7 cellular contexts compared by ENCODE assay signal in the genomic region with DNA sequence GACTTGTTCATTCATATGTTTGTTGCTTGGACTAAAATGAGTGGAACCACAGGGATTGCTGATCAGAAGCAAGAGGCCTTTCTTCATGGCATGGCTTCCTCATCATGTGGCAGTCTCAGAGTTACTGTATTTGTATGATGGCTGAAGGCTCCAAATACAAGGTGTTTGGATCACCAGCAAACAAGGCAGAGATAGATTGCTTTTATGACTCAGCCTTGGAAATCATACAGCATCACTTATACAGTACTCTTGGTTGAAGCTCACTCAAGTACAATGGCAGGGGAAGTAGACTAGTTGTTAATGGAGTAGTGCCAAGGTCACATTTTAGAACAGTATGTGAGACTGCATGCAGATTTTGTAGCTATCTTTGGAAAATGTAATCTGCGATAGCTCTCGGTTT. TPM values are rescaled to one million over a fixed set of nuclear protein-coding genes. Genes with fewer than 3 reads are reported as not detected.
DNase-seq lines count a peak whose midpoint lies in the region; ATAC-seq, FAIRE-seq and TF ChIP-seq lines count a peak whose summit lies in the region.

No MANE protein-coding gene starts in this region.

- DNase-seq in effector memory CD8-positive, alpha-beta T cell = no peak
- DNase-seq in pancreas = no peak

- no peaks in the 10 kb centered on the region for H3K27me3 Mint-ChIP-seq in effector memory CD8-positive, alpha-beta T cell

- ATAC-seq in GM18867 (IDR thresholded peaks at IDR 0.05; ENCODE audit: unreplicated experiment) = peak; percentile 26
- no peak for ATAC-seq in effector memory CD8-positive, alpha-beta T cell (replicated peaks)
- ATAC-seq in pancreas = peak; percentile 71 to 86 (median 78)
- no peak for ATAC-seq in HG03432 (IDR thresholded peaks at IDR 0.05; ENCODE audit: unreplicated experiment)
- ATAC-seq in HG03139 (IDR thresholded peaks at IDR 0.05; ENCODE audit: unreplicated experiment) = no peak
- ATAC-seq in HG02763 (IDR thresholded peaks at IDR 0.05; ENCODE audit: unreplicated experiment) = no peak

- intact Hi-C loops in pancreas (cut with DNase I) = no loop called here

- peak overlapping the region in 1 of 2 donors; percentile 62 for H3K27ac Mint-ChIP-seq in effector memory CD8-positive, alpha-beta T cell

- peaks cover 93% of the 10 kb centered on the region for H3K79me2 ChIP-seq in OCI-LY1 (ENCODE audit: insufficient read depth, low read length)

- no peak overlapping the region for H2AFZ ChIP-seq in OCI-LY1 (ENCODE audit: low read length)

- 0 out of 2 replicates have a peak, but pooled peaks cover 3% of the 10 kb centered on the region for H3F3A ChIP-seq in OCI-LY1 (ENCODE audit: insufficient read depth, low read length)

- H3K4me2 ChIP-seq in OCI-LY1 (ENCODE audit: low read length) = peak overlapping the region; percentile 20; the same call in 1 of the 2 replicates

- peaks cover 35 to 56% of the 10 kb centered on the region in 2 donors for H3K4me1 Mint-ChIP-seq in effector memory CD8-positive, alpha-beta T cell (ENCODE audit: low read depth in 2 of 2)

- no peaks in the 10 kb centered on the region for H3K9me2 ChIP-seq in OCI-LY1 (ENCODE audit: low read depth, low read length)

- H3K36me3 ChIP-seq in OCI-LY1 (ENCODE audit: insufficient read depth, low read length) = peaks cover 61% of the 10 kb centered on the region
- peaks cover 0 to 14% (median 2%) of the 10 kb centered on the region in 3 donors for H3K36me3 ChIP-seq in pancreas

- no peak for FAIRE-seq in pancreas (lab: Jason Lieb, UNC)

- no peaks in the 10 kb centered on the region for H3K27me3 ChIP-seq in OCI-LY1 (ENCODE audit: insufficient read depth, low read length)
- no peaks in the 10 kb centered on the region for H3K27me3 ChIP-seq in pancreas

- 16 to 20% methylated on average over 2 of the region's 2 CpGs for WGBS in pancreas, 2 donors

- H3K4me1 ChIP-seq in OCI-LY1 (ENCODE audit: insufficient read depth, low read length, severe bottlenecking) = peaks cover 44% of the 10 kb centered on the region
- peaks cover 4 to 23% (median 12%) of the 10 kb centered on the region in 3 donors for H3K4me1 ChIP-seq in pancreas

- H3K36me3 Mint-ChIP-seq in effector memory CD8-positive, alpha-beta T cell (ENCODE audit: insufficient read depth) = peaks cover 42% of the 10 kb centered on the region

- no peak overlapping the region for H3K9ac ChIP-seq in OCI-LY1 (ENCODE audit: low read length)

- no peaks in the 10 kb centered on the region for H3K9me3 ChIP-seq in OCI-LY1 (ENCODE audit: low read length)
- H3K9me3 ChIP-seq in pancreas = no peaks in the 10 kb centered on the region

- H3K4me3 ChIP-seq in OCI-LY1 (ENCODE audit: low read depth, low read length, poor library complexity, severe bottlenecking) = no peak overlapping the region
- H3K4me3 ChIP-seq in pancreas = no peak overlapping the region

- peak overlapping the region; percentile 62 for H3K27ac ChIP-seq in OCI-LY1 (ENCODE audit: low read depth, low read length, poor library complexity, severe bottlenecking)
- H3K27ac ChIP-seq in pancreas = peak overlapping the region in 1 of 4 donors; percentile 6

- H4K20me1 ChIP-seq in OCI-LY1 (ENCODE audit: insufficient read depth, low read length) = 0 out of 2 replicates have a peak, but pooled peaks cover 9% of the 10 kb centered on the region

- H3K4me3 Mint-ChIP-seq in effector memory CD8-positive, alpha-beta T cell = peak overlapping the region; percentile 5 to 41

- no peaks in the 10 kb centered on the region for H3K9me3 Mint-ChIP-seq in effector memory CD8-positive, alpha-beta T cell

- no peak for TF ChIP-seq CTCF in OCI-LY1 (IDR thresholded peaks at IDR 0.05; ENCODE audit: low read length)
- TF ChIP-seq CTCF in pancreas (IDR thresholded peaks at IDR 0.05) = no peak

RNA-seq across cellular contexts. Expression of gene CAPRIN1, which starts 16.6 kb away (rescaled TPM):
- 100 to 1,000 TPM in 3 of 6 donors, 10 to 100 TPM in 3; 84.4 to 116 (median 101) TPM for total RNA-seq in pancreas
- 10 to 100 TPM; 33.9 to 46.9 TPM for polyA plus RNA-seq in pancreas

RNA-seq across cellular contexts. Expression of gene NAT10, which starts 37.3 kb away (rescaled TPM):
- 10 to 100 TPM; 14.5 to 30.2 (median 22.9) TPM for total RNA-seq in pancreas
- 10 to 100 TPM; 23.7 to 27.8 TPM for polyA plus RNA-seq in pancreas

Comparison
In these comparisons a context has a peak if more than half of its experiments do, and no peak if none do; other contexts are left out.
1. ATAC-seq: peak in GM18867 (single experiment) and pancreas (4 of 4); none in effector memory CD8-positive, alpha-beta T cell (single experiment), HG03432 (single experiment), HG03139 (single experiment) and HG02763 (single experiment).